In the genomic region with DNA sequence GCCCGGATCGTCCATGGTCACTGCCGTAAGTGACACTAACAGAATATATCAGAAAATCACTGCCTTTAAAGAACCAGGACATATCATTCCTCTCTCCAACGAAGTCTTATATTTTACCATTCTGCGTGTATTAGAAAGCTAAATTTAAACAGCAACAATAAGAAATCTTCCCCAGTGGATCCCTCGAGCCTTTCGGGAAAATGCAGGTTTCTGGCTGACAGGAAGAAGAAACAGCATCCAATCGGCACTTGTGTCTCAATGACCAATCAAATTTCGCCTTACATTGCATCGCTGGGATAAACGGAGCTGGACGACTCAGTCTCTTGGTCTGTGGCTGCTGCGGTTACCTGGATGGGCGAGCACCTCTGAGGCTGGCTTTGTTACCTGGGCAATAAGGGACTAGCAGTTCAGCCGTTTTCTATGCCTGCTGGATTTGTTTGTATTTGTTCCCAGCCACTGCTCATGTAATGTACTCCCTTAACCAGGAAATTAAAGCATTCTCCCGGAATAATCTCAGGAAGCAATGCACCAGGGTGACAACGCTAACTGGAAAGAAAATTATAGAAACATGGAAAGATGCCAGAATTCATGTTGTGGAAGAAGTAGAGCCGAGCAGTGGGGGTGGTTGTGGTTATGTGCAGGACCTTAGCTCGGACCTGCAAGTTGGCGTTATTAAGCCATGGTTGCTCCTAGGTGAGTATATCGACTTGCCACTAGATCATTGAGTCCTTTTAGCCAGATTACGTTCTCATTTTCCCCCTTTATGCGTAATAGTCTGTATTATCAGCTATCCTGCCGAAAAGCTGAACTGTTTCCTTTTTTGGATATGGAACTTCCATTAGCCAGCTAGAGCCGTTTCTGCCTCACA, we compare ENCODE assay signal across 8 cellular contexts.
DNase-seq lines count a peak whose midpoint lies in the region; ATAC-seq, FAIRE-seq and TF ChIP-seq lines count a peak whose summit lies in the region.

A gene with protein sequence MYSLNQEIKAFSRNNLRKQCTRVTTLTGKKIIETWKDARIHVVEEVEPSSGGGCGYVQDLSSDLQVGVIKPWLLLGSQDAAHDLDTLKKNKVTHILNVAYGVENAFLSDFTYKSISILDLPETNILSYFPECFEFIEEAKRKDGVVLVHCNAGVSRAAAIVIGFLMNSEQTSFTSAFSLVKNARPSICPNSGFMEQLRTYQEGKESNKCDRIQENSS (plus strand): TSS at position 281 of the 868 bp plus-strand sequence. CDS start 187 bp downstream, at position 468.

- ATAC-seq in HG02943 (IDR thresholded peaks at IDR 0.05; ENCODE audit: low read depth, unreplicated experiment), result peak; percentile 91

- no peak for TF ChIP-seq CTCF in astrocyte of the spinal cord (IDR thresholded peaks at IDR 0.05; ENCODE audit: low read depth, low read length)

- FAIRE-seq in GM18507 (lab: Jason Lieb, UNC), result peak; percentile 95

- H3K4me3 ChIP-seq in astrocyte of the spinal cord (ENCODE audit: low read depth, low read length), result peak within 1 kb of the TSS; percentile 60

- in situ Hi-C loops in astrocyte of the spinal cord (cut with HindIII; ENCODE audit: low sequenced_read_pairs), result no loop called here

- peak; percentile 55 for DNase-seq in GM18507 (ENCODE audit: extremely low spot score, insufficient read length, low read depth)
- peak; percentile 71 to 93 for DNase-seq in NCI-H187 (lab: John Stamatoyannopoulos, UW)
- DNase-seq in T-helper 22 cell (ENCODE audit: low read depth), result peak; percentile 59
- peak; percentile 93 for DNase-seq in astrocyte of the spinal cord (ENCODE audit: low read depth, low spot score)
- peak; percentile 86 to 93 for DNase-seq in hippocampal formation (lab: John Stamatoyannopoulos, UW)
- DNase-seq in retina, result peak; percentile 99
- no peak for DNase-seq in cortex of kidney (lab: John Stamatoyannopoulos, UW)
